Comparison of ENCODE assay signal across 10 cellular contexts in genomic region chr9:129493002-129493713, GRCh38.
DNase-seq lines count a peak whose midpoint lies in the region; ATAC-seq and TF ChIP-seq lines count a peak whose summit lies in the region.
"Had no signal": no experiment of that assay in that cellular context is flagged by ENCODE, and none has a peak within 500 bp of the region (broad histone marks: within the 10 kb centered on the region; RNA-seq: fewer than 3 reads in every experiment).

No MANE protein-coding gene starts in this region.

- no peaks in the 10 kb centered on the region for H3K27me3 Mint-ChIP-seq in activated CD8-positive, alpha-beta T cell treated with anti-CD3 and anti-CD28 coated beads for 36 hours
- H3K27me3 Mint-ChIP-seq in activated CD8-positive, alpha-beta T cell treated with anti-CD3 and anti-CD28 coated beads, Interleukin-2, amount 10 ng/mL, durations not matched to agents 7 days and 5 days (ENCODE audit: low read depth): no peaks in the 10 kb centered on the region

- H3K4me1 Mint-ChIP-seq in activated CD8-positive, alpha-beta T cell treated with anti-CD3 and anti-CD28 coated beads for 36 hours (ENCODE audit: low read depth): peaks cover 27% of the 10 kb centered on the region
- H3K4me1 Mint-ChIP-seq in activated CD8-positive, alpha-beta T cell treated with anti-CD3 and anti-CD28 coated beads, Interleukin-2, amount 10 ng/mL, durations not matched to agents 7 days and 5 days (ENCODE audit: low read depth): peaks cover 57% of the 10 kb centered on the region

- TF ChIP-seq CTCF in activated CD8-positive, alpha-beta T cell treated with anti-CD3 and anti-CD28 coated beads for 36 hours (IDR thresholded peaks at IDR 0.05): no peak
- TF ChIP-seq CTCF in adrenal gland (IDR thresholded peaks at IDR 0.05): no peak
- no peak for TF ChIP-seq CTCF in right lobe of liver (IDR thresholded peaks at IDR 0.05)
- no peak for TF ChIP-seq CTCF in thoracic aorta (IDR thresholded peaks at IDR 0.05)
- no peak for TF ChIP-seq CTCF in Peyer's patch (IDR thresholded peaks at IDR 0.05)

- ATAC-seq in activated CD8-positive, alpha-beta T cell treated with anti-CD3 and anti-CD28 coated beads for 36 hours: no peak
- no peak for ATAC-seq in activated CD8-positive, alpha-beta T cell treated with anti-CD3 and anti-CD28 coated beads, Interleukin-2, amount 10 ng/mL, durations not matched to agents 7 days and 5 days
- ATAC-seq in right lobe of liver: no peak
- ATAC-seq in thoracic aorta (ENCODE audit: insufficient number of reproducible peaks, low FRiP score, low read depth): no peak
- no peak for ATAC-seq in GM19455 (IDR thresholded peaks at IDR 0.05; ENCODE audit: unreplicated experiment)

- WGBS in adrenal gland, 4 donors: 86 to 93% (median 88%) methylated on average over 9 of the region's 9 CpGs
- 66% methylated on average over 9 of the region's 9 CpGs for WGBS in right lobe of liver (ENCODE audit: insufficient coverage, low coverage, low lambda C conversion rate, missing lambda C conversion rate)

- H3K27ac ChIP-seq in adrenal gland: peak overlapping the region in 3 of 5 donors; percentile 98 to 100 (median 99)
- H3K27ac ChIP-seq in right lobe of liver: peak overlapping the region in 2 of 3 donors; percentile 36 to 40
- H3K27ac ChIP-seq in thoracic aorta: peak overlapping the region; percentile 99 to 100
- H3K27ac ChIP-seq in Peyer's patch: peak overlapping the region in 1 of 4 donors; percentile 7

- H3K4me3 ChIP-seq in adrenal gland (no peak overlapping the region), right lobe of liver (no peak overlapping the region), thoracic aorta (no peak overlapping the region), Peyer's patch (no peak overlapping the region)

- CTCF ChIA-PET in activated CD8-positive, alpha-beta T cell treated with anti-CD3 and anti-CD28 coated beads for 36 hours (lab: Charles Lee): no interaction called here
- CTCF ChIA-PET in activated CD8-positive, alpha-beta T cell treated with anti-CD3 and anti-CD28 coated beads, Interleukin-2, amount 10 ng/mL, durations not matched to agents 7 days and 5 days (lab: Charles Lee): interaction anchor here (1.5 to 1.6 kb wide), 2 partner anchors 110 to 362 kb away, joined by 5 read pairs; no protein-coding TSS in a partner anchor

- peaks cover 25% of the 10 kb centered on the region for H3K36me3 Mint-ChIP-seq in activated CD8-positive, alpha-beta T cell treated with anti-CD3 and anti-CD28 coated beads for 36 hours (ENCODE audit: low read depth)
- H3K36me3 Mint-ChIP-seq in activated CD8-positive, alpha-beta T cell treated with anti-CD3 and anti-CD28 coated beads, Interleukin-2, amount 10 ng/mL, durations not matched to agents 7 days and 5 days (ENCODE audit: low read depth): peaks cover 19% of the 10 kb centered on the region

- intact Hi-C loops in activated CD8-positive, alpha-beta T cell treated with anti-CD3 and anti-CD28 coated beads for 36 hours (cut with micrococcal nuclease): no loop called here
- intact Hi-C loops in adrenal gland (cut with DNase I): no loop called here
- intact Hi-C loops in right lobe of liver (cut with DNase I): no loop called here

- POLR2A ChIA-PET in activated CD8-positive, alpha-beta T cell treated with anti-CD3 and anti-CD28 coated beads for 36 hours (lab: Charles Lee): no interaction called here
- POLR2A ChIA-PET in activated CD8-positive, alpha-beta T cell treated with anti-CD3 and anti-CD28 coated beads, Interleukin-2, amount 10 ng/mL, durations not matched to agents 7 days and 5 days (lab: Charles Lee): no interaction called here

- no peaks in the 10 kb centered on the region for H3K9me3 ChIP-seq in adrenal gland (replicated peaks in 1 of 3)
- H3K9me3 ChIP-seq in right lobe of liver: no peaks in the 10 kb centered on the region
- H3K9me3 ChIP-seq in thoracic aorta: no peaks in the 10 kb centered on the region
- no peaks in the 10 kb centered on the region for H3K9me3 ChIP-seq in Peyer's patch

- peak overlapping the region; percentile 26 for H3K27ac Mint-ChIP-seq in activated CD8-positive, alpha-beta T cell treated with anti-CD3 and anti-CD28 coated beads for 36 hours
- H3K27ac Mint-ChIP-seq in activated CD8-positive, alpha-beta T cell treated with anti-CD3 and anti-CD28 coated beads, Interleukin-2, amount 10 ng/mL, durations not matched to agents 7 days and 5 days: no peak overlapping the region

- peaks cover 61 to 69% of the 10 kb centered on the region in 2 donors for H3K4me1 ChIP-seq in adrenal gland (replicated peaks in 1 of 2)
- H3K4me1 ChIP-seq in right lobe of liver: peaks cover 0 to 54% (median 22%) of the 10 kb centered on the region in 4 donors
- H3K4me1 ChIP-seq in thoracic aorta (ENCODE audit: control insufficient read depth in 1 of 2, low read depth in 2 of 2): peaks cover 43 to 87% of the 10 kb centered on the region in 2 donors
- peaks cover 0 to 57% (median 13%) of the 10 kb centered on the region in 4 donors for H3K4me1 ChIP-seq in Peyer's patch

- DNase-seq in activated CD8-positive, alpha-beta T cell treated with anti-CD3 and anti-CD28 coated beads for 36 hours: no peak
- DNase-seq in activated CD8-positive, alpha-beta T cell treated with anti-CD3 and anti-CD28 coated beads, Interleukin-2, amount 10 ng/mL, durations not matched to agents 7 days and 5 days: no peak
- DNase-seq in adrenal gland: peak in 1 of 7 donors; percentile 74
- peak in 1 of 3 donors; percentile 28 for DNase-seq in right lobe of liver
- DNase-seq in thoracic aorta (ENCODE audit: low spot score): no peak
- DNase-seq in Peyer's patch: no peak
- DNase-seq in mesenteric fat pad (ENCODE audit: low spot score): no peak
- DNase-seq: amniotic stem cell, naive B cell had no signal

- TF ChIP-seq POLR2A in adrenal gland (IDR thresholded peaks at IDR 0.05) (no peak), right lobe of liver (IDR thresholded peaks at IDR 0.05) (peak; percentile 55), Peyer's patch (IDR thresholded peaks at IDR 0.05) (no peak)

- H3K36me3 ChIP-seq in adrenal gland (replicated peaks in 1 of 2) (no peaks in the 10 kb centered on the region), right lobe of liver (no peaks in the 10 kb centered on the region), thoracic aorta (no peaks in the 10 kb centered on the region), Peyer's patch (no peaks in the 10 kb centered on the region)

- H3K27me3 ChIP-seq in adrenal gland (no peaks in the 10 kb centered on the region), right lobe of liver (no peaks in the 10 kb centered on the region), thoracic aorta (replicated peaks; ENCODE audit: insufficient read depth) (no peaks in the 10 kb centered on the region), Peyer's patch (no peaks in the 10 kb centered on the region)

- no peak overlapping the region for H3K4me3 Mint-ChIP-seq in activated CD8-positive, alpha-beta T cell treated with anti-CD3 and anti-CD28 coated beads for 36 hours
- no peak overlapping the region for H3K4me3 Mint-ChIP-seq in activated CD8-positive, alpha-beta T cell treated with anti-CD3 and anti-CD28 coated beads, Interleukin-2, amount 10 ng/mL, durations not matched to agents 7 days and 5 days

- H3K9me3 Mint-ChIP-seq in activated CD8-positive, alpha-beta T cell treated with anti-CD3 and anti-CD28 coated beads for 36 hours: no peaks in the 10 kb centered on the region
- H3K9me3 Mint-ChIP-seq in activated CD8-positive, alpha-beta T cell treated with anti-CD3 and anti-CD28 coated beads, Interleukin-2, amount 10 ng/mL, durations not matched to agents 7 days and 5 days (ENCODE audit: insufficient read depth): no peaks in the 10 kb centered on the region
